21 cellular contexts compared by ENCODE assay signal in the genomic region with DNA sequence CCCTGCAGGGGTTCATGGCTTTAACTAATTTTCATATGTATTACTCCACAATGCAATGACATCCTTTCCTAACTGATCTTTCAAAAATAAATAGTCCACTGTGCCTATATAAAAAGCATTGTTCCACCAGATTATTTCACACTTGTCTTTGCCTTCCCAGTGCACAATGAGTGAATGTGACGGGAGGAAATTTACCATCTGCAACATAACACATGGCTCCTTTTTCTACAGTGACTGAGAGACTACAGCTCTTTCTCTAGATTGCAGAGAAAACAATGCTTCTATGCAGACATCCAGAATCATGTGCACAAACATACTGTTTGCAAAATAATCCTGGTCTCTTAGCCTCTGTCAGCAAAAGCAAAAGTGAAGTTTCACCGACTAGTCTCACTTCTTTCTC.
"Had no signal": no experiment of that assay in that cellular context is flagged by ENCODE, and none has a peak within 500 bp of the region (broad histone marks: within the 10 kb centered on the region; RNA-seq: fewer than 3 reads in every experiment).

No MANE protein-coding gene starts in this region.

- H3K4me3 ChIP-seq: colonic mucosa, heart left ventricle, pancreas, suprapubic skin, vagina had no signal

- H3K9me3 ChIP-seq: colonic mucosa, heart left ventricle, pancreas, suprapubic skin, vagina had no signal

- H3K27me3 ChIP-seq: colonic mucosa, heart left ventricle, pancreas, suprapubic skin, vagina had no signal

- H3K9me3 Mint-ChIP-seq: activated CD4-positive, alpha-beta T cell treated with anti-CD3 and anti-CD28 coated beads, Interleukin-2, amount 10 ng/mL, durations not matched to agents 24 days and 14 days; activated CD8-positive, alpha-beta T cell treated with anti-CD3 and anti-CD28 coated beads for 36 hours; activated naive CD8-positive, alpha-beta T cell treated with anti-CD3 and anti-CD28 coated beads, Interleukin-2, amount 10 ng/mL, durations not matched to agents 7 days and 5 days; activated T-helper 2 cell treated with anti-CD3 and anti-CD28 coated beads, Interferon-gamma antibody, Interleukin-2, Interleukin-4, amounts not matched to agents 10 μg/mL and 5 μg/mL and 100 μg/mL, durations not matched to agents 14 hours and 24 hours and 36 hours; T-helper 1 cell treated with Interleukin-12 subunit alpha and Interleukin-12 subunit beta and Interleukin-4 antibody, amounts not matched to agents 30 μg/mL and 1 μg/mL, for 36 hours had no signal

- H3K36me3 Mint-ChIP-seq: activated naive CD8-positive, alpha-beta T cell treated with anti-CD3 and anti-CD28 coated beads, Interleukin-2, amount 10 ng/mL, durations not matched to agents 7 days and 5 days; memory B cell; naive thymus-derived CD8-positive, alpha-beta T cell had no signal

- H3K4me1 Mint-ChIP-seq: activated CD4-positive, alpha-beta T cell treated with anti-CD3 and anti-CD28 coated beads, Interleukin-2, amount 10 ng/mL, durations not matched to agents 24 days and 14 days; activated naive CD8-positive, alpha-beta T cell treated with anti-CD3 and anti-CD28 coated beads, Interleukin-2, amount 10 ng/mL, durations not matched to agents 7 days and 5 days; memory B cell; naive thymus-derived CD8-positive, alpha-beta T cell had no signal

- H3K27me3 Mint-ChIP-seq: activated CD4-positive, alpha-beta T cell treated with anti-CD3 and anti-CD28 coated beads, Interleukin-2, amount 10 ng/mL, durations not matched to agents 24 days and 14 days had no signal

- H3K36me3 ChIP-seq: colonic mucosa, heart left ventricle, pancreas, suprapubic skin, vagina had no signal

- H3K27ac Mint-ChIP-seq: activated CD4-positive, alpha-beta T cell treated with anti-CD3 and anti-CD28 coated beads, Interleukin-2, amount 10 ng/mL, durations not matched to agents 24 days and 14 days; activated CD8-positive, alpha-beta T cell treated with anti-CD3 and anti-CD28 coated beads for 36 hours; activated naive CD8-positive, alpha-beta T cell treated with anti-CD3 and anti-CD28 coated beads, Interleukin-2, amount 10 ng/mL, durations not matched to agents 7 days and 5 days; activated T-helper 2 cell treated with anti-CD3 and anti-CD28 coated beads, Interferon-gamma antibody, Interleukin-2, Interleukin-4, amounts not matched to agents 10 μg/mL and 5 μg/mL and 100 μg/mL, durations not matched to agents 14 hours and 24 hours and 36 hours; memory B cell; naive thymus-derived CD8-positive, alpha-beta T cell; T-helper 1 cell treated with Interleukin-12 subunit alpha and Interleukin-12 subunit beta and Interleukin-4 antibody, amounts not matched to agents 30 μg/mL and 1 μg/mL, for 36 hours had no signal

- FAIRE-seq: pancreas had no signal

- H3K4me1 ChIP-seq: colonic mucosa, foreskin keratinocyte, pancreas, suprapubic skin, vagina had no signal

- ATAC-seq: activated CD8-positive, alpha-beta T cell treated with anti-CD3 and anti-CD28 coated beads for 36 hours; foreskin keratinocyte; heart left ventricle; left ventricle myocardium superior; naive thymus-derived CD8-positive, alpha-beta T cell; pancreas; stimulated activated naive CD8-positive, alpha-beta T cell treated with anti-CD3 and anti-CD28 coated beads, Interleukin-15, Interleukin-2, amounts not matched to agents 100 U/mL and 50 U/mL, for 24 hours had no signal

- H3K27ac ChIP-seq: colonic mucosa, foreskin keratinocyte, heart left ventricle, pancreas, suprapubic skin, vagina had no signal

- DNase-seq: activated CD4-positive, alpha-beta T cell treated with anti-CD3 and anti-CD28 coated beads, Interleukin-2, amount 10 ng/mL, durations not matched to agents 24 days and 14 days; activated CD8-positive, alpha-beta T cell treated with anti-CD3 and anti-CD28 coated beads for 36 hours; activated naive CD4-positive, alpha-beta T cell treated with Interleukin-2 at 50 U/mL for 16 hours; activated naive CD8-positive, alpha-beta T cell treated with anti-CD3 and anti-CD28 coated beads, Interleukin-2, amount 10 ng/mL, durations not matched to agents 7 days and 5 days; activated T-cell treated with anti-CD3 and anti-CD28 coated beads, Interleukin-2, amount 50 U/mL, for 1 hour; colonic mucosa; foreskin keratinocyte; heart left ventricle; kidney glomerular epithelial cell; left ventricle myocardium superior; naive thymus-derived CD8-positive, alpha-beta T cell; pancreas; stimulated activated CD4-positive, alpha-beta T cell treated with anti-CD3 and anti-CD28 coated beads, Interleukin-12 subunit alpha, Interleukin-12 subunit beta, amount 100 ng/mL, for 4 hours; stimulated activated CD4-positive, alpha-beta T cell treated with anti-CD3 and anti-CD28 coated beads, Interleukin-1b, Interleukin-23, amount 100 ng/mL, for 48 hours; stimulated activated naive CD8-positive, alpha-beta T cell treated with anti-CD3 and anti-CD28 coated beads, Interleukin-15, Interleukin-2, amounts not matched to agents 100 U/mL and 50 U/mL, for 24 hours; trophoblast cell had no signal

- H3K4me3 Mint-ChIP-seq: activated CD4-positive, alpha-beta T cell treated with anti-CD3 and anti-CD28 coated beads, Interleukin-2, amount 10 ng/mL, durations not matched to agents 24 days and 14 days; activated CD8-positive, alpha-beta T cell treated with anti-CD3 and anti-CD28 coated beads for 36 hours; activated naive CD8-positive, alpha-beta T cell treated with anti-CD3 and anti-CD28 coated beads, Interleukin-2, amount 10 ng/mL, durations not matched to agents 7 days and 5 days; memory B cell; naive thymus-derived CD8-positive, alpha-beta T cell; T-helper 1 cell treated with Interleukin-12 subunit alpha and Interleukin-12 subunit beta and Interleukin-4 antibody, amounts not matched to agents 30 μg/mL and 1 μg/mL, for 36 hours had no signal
